1 cellular context compared by ENCODE assay signal in genomic region chr19:11204943-11205349, GRCh38.
TF ChIP-seq lines count a peak whose summit lies in the region.

No MANE protein-coding gene starts in this region.

TF ChIP-seq in GM12878, 131 proteins besides CTCF, POLR2A, EP300 and RAD21 (continued from another document):
- no peak for TF ChIP-seq ZBED1 (IDR thresholded peaks at IDR 0.05; ENCODE audit: borderline replicate concordance)
- TF ChIP-seq TAF1 (IDR thresholded peaks at IDR 0.05; ENCODE audit: borderline replicate concordance, low read depth, low read length): no peak
- TF ChIP-seq ZNF207 (IDR thresholded peaks at IDR 0.05; ENCODE audit: borderline replicate concordance): no peak
- TF ChIP-seq BCL11A (IDR thresholded peaks at IDR 0.05; ENCODE audit: low read depth, low read length): no peak
- no peak for TF ChIP-seq ZZZ3 (IDR thresholded peaks at IDR 0.05; ENCODE audit: control insufficient read depth, insufficient read length, low read depth)
- TF ChIP-seq PBX3 (IDR thresholded peaks at IDR 0.05; ENCODE audit: insufficient replicate concordance, low read depth, low read length): no peak
- TF ChIP-seq MEF2B (IDR thresholded peaks at IDR 0.05; ENCODE audit: partially characterized antibody, poor library complexity, severe bottlenecking): peak; percentile 23
- no peak for TF ChIP-seq SMC3 (IDR thresholded peaks at IDR 0.05; ENCODE audit: borderline replicate concordance, low read length)
- no peak for TF ChIP-seq ELK1 (IDR thresholded peaks at IDR 0.05; ENCODE audit: low read depth, low read length)
- TF ChIP-seq TCF12 (IDR thresholded peaks at IDR 0.05; ENCODE audit: low read depth, low read length): no peak
- no peak for TF ChIP-seq YBX1 (IDR thresholded peaks at IDR 0.05)
- TF ChIP-seq LARP7 (IDR thresholded peaks at IDR 0.05): no peak
- TF ChIP-seq CREB1 (IDR thresholded peaks at IDR 0.05; ENCODE audit: low read depth): no peak
- no peak for TF ChIP-seq SIN3A (IDR thresholded peaks at IDR 0.05; ENCODE audit: low read depth, low read length)
- no peak for TF ChIP-seq BCL3 (IDR thresholded peaks at IDR 0.05; ENCODE audit: borderline replicate concordance, insufficient read depth, low read depth, low read length, poor library complexity, severe bottlenecking)
TF ChIP-seq in GM12878: peak in this region for 5.
